ENCODE assay signal across 8 cellular contexts in the genomic region with DNA sequence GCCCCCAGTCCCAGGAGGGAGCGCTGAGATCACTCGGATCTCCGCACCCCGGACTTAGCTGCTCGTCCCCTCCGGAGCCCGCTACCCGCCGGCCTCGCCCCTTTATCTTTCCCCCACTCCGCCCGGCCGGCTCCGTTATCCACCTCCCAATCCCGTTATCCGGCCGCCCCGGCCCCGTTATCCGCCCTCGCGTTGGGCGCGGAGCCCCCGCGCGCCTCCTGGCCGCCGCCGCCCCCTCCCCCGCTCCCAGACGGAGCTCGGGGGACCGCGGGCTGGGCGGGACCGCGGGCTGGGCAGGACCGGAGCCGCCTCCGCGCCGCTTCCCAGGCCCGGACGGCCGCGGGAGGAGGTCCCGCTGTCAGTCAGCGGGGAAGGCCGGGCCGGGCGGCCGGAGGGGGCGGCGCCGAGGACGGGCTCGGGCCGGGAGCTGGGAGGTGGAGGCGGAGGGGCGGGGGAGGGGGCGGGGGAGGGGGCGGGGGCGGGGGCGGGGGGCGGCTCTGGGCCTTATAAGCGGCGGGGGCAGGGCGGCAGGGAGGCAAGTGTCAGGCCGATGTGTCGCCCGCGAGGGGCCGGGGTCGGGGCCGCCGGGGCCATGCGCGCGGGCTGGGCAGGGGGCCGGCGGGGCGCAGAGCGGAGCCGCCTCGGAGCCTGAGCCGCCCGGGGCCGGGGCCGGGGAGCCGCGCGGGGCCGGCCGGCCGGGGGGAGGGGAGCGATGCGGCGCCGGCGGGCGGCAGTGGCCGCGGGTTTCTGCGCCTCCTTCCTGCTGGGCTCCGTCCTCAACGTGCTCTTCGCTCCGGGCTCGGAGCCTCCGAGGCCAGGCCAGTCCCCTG. TPM values are rescaled to one million over a fixed set of nuclear protein-coding genes. Genes with fewer than 3 reads are reported as not detected.
DNase-seq lines count a peak whose midpoint lies in the region; ATAC-seq, FAIRE-seq and TF ChIP-seq lines count a peak whose summit lies in the region.

Gene PKDCC, plus strand, starts transcription at position 534 of the 830 bp plus-strand sequence. Its CDS starts 179 bp downstream, at position 713.

- H3K27ac Mint-ChIP-seq in stimulated activated effector memory CD8-positive, alpha-beta T cell treated with anti-CD3 and anti-CD28 coated beads, Interleukin-12 subunit alpha, Interleukin-12 subunit beta, amount 100 ng/mL, for 72 hours = no peak within 1 kb of the TSS

- 0 out of 4 replicates have a peak, but pooled peaks of 1 of the 2 experiments have one; percentile 22 for TF ChIP-seq POLR2A in HepG2 (IDR thresholded peaks at IDR 0.05; ENCODE audit: insufficient read depth in 1 of 2, low read depth in 2 of 2, low read length in 2 of 2)

- no peak for TF ChIP-seq EP300 in HepG2 (IDR thresholded peaks at IDR 0.05; ENCODE audit: low read depth in 2 of 2, low read length in 2 of 2)
- no peak for TF ChIP-seq EP300 in HepG2 (CRISPR knock-in tag; IDR thresholded peaks at IDR 0.05; ENCODE audit: borderline replicate concordance)

- TF ChIP-seq CTCF in HepG2 (CRISPR knock-in tag; IDR thresholded peaks at IDR 0.05) = no peak

- H3K9me3 Mint-ChIP-seq in stimulated activated effector memory CD8-positive, alpha-beta T cell treated with anti-CD3 and anti-CD28 coated beads, Interleukin-12 subunit alpha, Interleukin-12 subunit beta, amount 100 ng/mL, for 72 hours = no peaks in the 10 kb centered on the region

- TF ChIP-seq RAD21 in HepG2 (CRISPR knock-in tag; IDR thresholded peaks at IDR 0.05) = peak; percentile 33; the same call in 1 of the 2 replicates

- peak within 1 kb of the TSS; percentile 94 to 100 (median 99) for H3K4me2 ChIP-seq in BLaER1 treated with 17β-estradiol and CSF1 and Interleukin-3, amounts not matched to agents 10 nM and 100 nM
- peak within 1 kb of the TSS; percentile 100 for H3K4me2 ChIP-seq in HepG2 (ENCODE audit: low read depth, low read length)

- in situ Hi-C loops in HepG2 (cut with HindIII; ENCODE audit: extremely low pct_ligation_motif_present, low pct_unique_long_range_greater_than_20kb) = no loop called here

- no peak for FAIRE-seq in HepG2 (lab: Jason Lieb, UNC)

- H3K4me3 ChIP-seq in BLaER1 treated with 17β-estradiol and CSF1 and Interleukin-3, amounts not matched to agents 10 nM and 100 nM = peak within 1 kb of the TSS; percentile 70 to 99 (median 86)
- H3K4me3 ChIP-seq in HepG2 (replicated peaks in 1 of 3; ENCODE audit: insufficient read depth in 1 of 3, low read depth in 2 of 3, low read length in 3 of 3) = peak within 1 kb of the TSS; percentile 82 to 95 (median 90)

- H3K9me3 ChIP-seq in BLaER1 treated with 17β-estradiol and CSF1 and Interleukin-3, amounts not matched to agents 10 nM and 100 nM (replicated peaks in 1 of 11) = no peaks in the 10 kb centered on the region
- no peaks in the 10 kb centered on the region for H3K9me3 ChIP-seq in HepG2 (ENCODE audit: low read length)

- H3K79me2 ChIP-seq in HepG2 (ENCODE audit: insufficient read depth, low read length) = peaks cover 31% of the 10 kb centered on the region

- peak within 1 kb of the TSS; percentile 50 for H3K4me3 Mint-ChIP-seq in stimulated activated effector memory CD8-positive, alpha-beta T cell treated with anti-CD3 and anti-CD28 coated beads, Interleukin-12 subunit alpha, Interleukin-12 subunit beta, amount 100 ng/mL, for 72 hours

- H4K20me1 ChIP-seq in BLaER1 treated with 17β-estradiol and CSF1 and Interleukin-3, amounts not matched to agents 10 nM and 100 nM = peaks cover 0 to 47% (median 0%) of the 10 kb centered on the region in 11 experiments; a peak in 8 of 22 replicates
- H4K20me1 ChIP-seq in HepG2 (ENCODE audit: insufficient read depth, low read length) = peaks cover 7% of the 10 kb centered on the region

- peak within 1 kb of the TSS in 10 of 11 experiments; percentile 63 to 98 (median 89); a peak in 21 of 22 replicates for H3K27ac ChIP-seq in BLaER1 treated with 17β-estradiol and CSF1 and Interleukin-3, amounts not matched to agents 10 nM and 100 nM
- H3K27ac ChIP-seq in HepG2 (ENCODE audit: extremely low read length, insufficient read depth, low read length) = peak within 1 kb of the TSS; percentile 51

- H3K9ac ChIP-seq in BLaER1 treated with 17β-estradiol and CSF1 and Interleukin-3, amounts not matched to agents 10 nM and 100 nM = peak within 1 kb of the TSS; percentile 80 to 99 (median 90); a peak in 21 of 22 replicates
- H3K9ac ChIP-seq in HepG2 (ENCODE audit: insufficient read depth, low read depth, low read length) = peak within 1 kb of the TSS; percentile 75

- no peak within 1 kb of the TSS for H2AFZ ChIP-seq in HepG2 (ENCODE audit: low read length)

- peak; percentile 59 for ATAC-seq in GM18907 (IDR thresholded peaks at IDR 0.05; ENCODE audit: unreplicated experiment)
- peak; percentile 72 for ATAC-seq in HepG2
- peak; percentile 56 for ATAC-seq in stimulated activated effector memory CD8-positive, alpha-beta T cell treated with anti-CD3 and anti-CD28 coated beads, Interleukin-12 subunit alpha, Interleukin-12 subunit beta, amount 100 ng/mL, for 72 hours

- peaks cover 0 to 18% (median 0%) of the 10 kb centered on the region in 11 experiments; a peak in 4 of 22 replicates for H3K27me3 ChIP-seq in BLaER1 treated with 17β-estradiol and CSF1 and Interleukin-3, amounts not matched to agents 10 nM and 100 nM
- peaks cover 0 to 37% of the 10 kb centered on the region in 2 experiments; a peak in 2 of 5 replicates for H3K27me3 ChIP-seq in HepG2 (ENCODE audit: control insufficient read depth in 1 of 2, insufficient read depth in 2 of 2, low read length in 2 of 2)

- POLR2A ChIA-PET in HepG2 (lab: Yijun Ruan, JAX) = interaction anchor here (0.8 to 6.7 kb wide), 14 partner anchors 12 to 220 kb away, joined by 3 to 203 read pairs (median 8); no protein-coding TSS in a partner anchor

- intact Hi-C loops in HepG2 (cut with micrococcal nuclease; ENCODE audit: unreplicated experiment) = loop anchor here (1.0 to 5.0 kb wide), 3 partner anchors 9 to 90 kb away; no protein-coding TSS in a partner anchor

- DNase-seq in HPDE6-E6E7 (ENCODE audit: extremely low spot score) (peak; percentile 60), T-helper 9 cell (peak; percentile 21), ecto neural progenitor cell (ENCODE audit: low spot score) (peak; percentile 92), HepG2 (ENCODE audit: low spot score) (peak; percentile 75), cortex of kidney (lab: John Stamatoyannopoulos, UW) (no peak)
- DNase-seq in stimulated activated effector memory CD8-positive, alpha-beta T cell treated with anti-CD3 and anti-CD28 coated beads, Interleukin-12 subunit alpha, Interleukin-12 subunit beta, amount 100 ng/mL, for 72 hours (ENCODE audit: low spot score in 2 of 2) = no peak

- peaks cover 24 to 83% (median 78%) of the 10 kb centered on the region in 10 experiments for H3K4me1 ChIP-seq in BLaER1 treated with 17β-estradiol and CSF1 and Interleukin-3, amounts not matched to agents 10 nM and 100 nM
- H3K4me1 ChIP-seq in HepG2 (ENCODE audit: insufficient read depth, low read length) = peaks cover 67% of the 10 kb centered on the region

- H3K36me3 ChIP-seq in BLaER1 treated with 17β-estradiol and CSF1 and Interleukin-3, amounts not matched to agents 10 nM and 100 nM = peaks cover 0 to 30% (median 7%) of the 10 kb centered on the region in 11 experiments; a peak in 10 of 22 replicates
- peaks cover 0 to 2% of the 10 kb centered on the region in 2 experiments; a peak in 1 of 5 replicates for H3K36me3 ChIP-seq in HepG2 (replicated peaks in 1 of 2; ENCODE audit: control insufficient read depth in 1 of 2, insufficient read depth in 2 of 2, low read length in 2 of 2)

- H3K4me1 Mint-ChIP-seq in stimulated activated effector memory CD8-positive, alpha-beta T cell treated with anti-CD3 and anti-CD28 coated beads, Interleukin-12 subunit alpha, Interleukin-12 subunit beta, amount 100 ng/mL, for 72 hours = peaks cover 6% of the 10 kb centered on the region

- BruUV-seq in HepG2 (replicated peaks; lab: Mats Ljungman, UMichigan) = no TSS peak

- 1% methylated on average over 59 of the region's 111 CpGs for WGBS in HepG2 (ENCODE audit: low lambda C conversion rate)

- CTCF ChIA-PET in HepG2 (lab: Yijun Ruan, JAX; ENCODE audit: low intra/inter-chr PET ratio, low total read pairs) = no interaction called here

- H3K36me3 Mint-ChIP-seq in stimulated activated effector memory CD8-positive, alpha-beta T cell treated with anti-CD3 and anti-CD28 coated beads, Interleukin-12 subunit alpha, Interleukin-12 subunit beta, amount 100 ng/mL, for 72 hours = no peaks in the 10 kb centered on the region

RNA-seq across cellular contexts. Expression of gene PKDCC, which starts in this region (rescaled TPM):
- 28.5 and 52.6 TPM in 2 replicates for total RNA-seq in HepG2 (2016; rRNA removed; fragmentation: Illumina TruSeq; extraction: Trizol)
- 29.8 and 32.7 TPM in 2 replicates for total RNA-seq in HepG2 (2016; cell fraction: cytosol; rRNA removed; fragmentation: Illumina TruSeq; extraction: Trizol; ENCODE audit: low read depth)
- total RNA-seq in HepG2 (2016; cell fraction: insoluble cytoplasmic fraction; rRNA removed; fragmentation: Illumina TruSeq; extraction: Trizol) = 26.0 and 48.3 TPM in 2 replicates
- total RNA-seq in HepG2 (2016; cell fraction: membrane; rRNA removed; fragmentation: Illumina TruSeq; extraction: Trizol) = 54.4 and 56.9 TPM in 2 replicates
- 54.4 and 55.1 TPM in 2 replicates for total RNA-seq in HepG2 (2016; cell fraction: nucleus; rRNA removed; fragmentation: Illumina TruSeq; extraction: Trizol)
- polyA plus RNA-seq in HepG2 (2011; rRNA removed) = 58.8 and 61.3 TPM in 2 replicates
- polyA plus RNA-seq in HepG2 (2011; cell fraction: cytosol; rRNA removed) = 38.5 and 60.7 TPM in 2 replicates
- polyA plus RNA-seq in HepG2 (2011; cell fraction: nucleus; rRNA removed) = 143 and 171 TPM in 2 replicates
- polyA plus RNA-seq in HepG2 (2012) = 40.4 and 41.4 TPM in 2 replicates
- 17.4 and 18.8 TPM in 2 replicates for polyA plus RNA-seq in HepG2 (2016; cell fraction: cytosol; fragmentation: Illumina TruSeq; extraction: Trizol; ENCODE audit: low read depth)
- polyA plus RNA-seq in HepG2 (2016; cell fraction: insoluble cytoplasmic fraction; fragmentation: Illumina TruSeq; extraction: Trizol; ENCODE audit: low read depth) = 22.6 and 27.6 TPM in 2 replicates
- polyA plus RNA-seq in HepG2 (2016; cell fraction: membrane; fragmentation: Illumina TruSeq; extraction: Trizol; ENCODE audit: low read depth) = 33.9 and 35.9 TPM in 2 replicates
- polyA plus RNA-seq in HepG2 (2016; cell fraction: nucleus; fragmentation: Illumina TruSeq; extraction: Trizol; ENCODE audit: insufficient read depth, low read depth) = 102 and 113 TPM in 2 replicates
- 71.1 and 76.2 TPM in 2 replicates for polyA minus RNA-seq in HepG2 (2011; rRNA and poly(A)+ RNA removed; ENCODE audit: low replicate concordance)
- polyA minus RNA-seq in HepG2 (2011; cell fraction: cytosol; rRNA and poly(A)+ RNA removed) = 18.8 and 24.4 TPM in 2 replicates
- polyA minus RNA-seq in HepG2 (2011; cell fraction: nucleus; rRNA and poly(A)+ RNA removed) = 23.2 and 26.8 TPM in 2 replicates

Comparison
In these comparisons a context has a peak if more than half of its experiments do, and no peak if none do; other contexts are left out.
1. DNase-seq: peak in HPDE6-E6E7 (single experiment), T-helper 9 cell (single experiment), ecto neural progenitor cell (single experiment) and HepG2 (single experiment); none in stimulated activated effector memory CD8-positive, alpha-beta T cell treated with anti-CD3 and anti-CD28 coated beads, Interleukin-12 subunit alpha, Interleukin-12 subunit beta, amount 100 ng/mL, for 72 hours (0 of 2) and cortex of kidney (single experiment).
2. Peak in every context shown above with its lines, with median percentiles within 50 percentile points of each other: ATAC-seq.